7 cellular contexts compared by ENCODE assay signal in the genomic region with DNA sequence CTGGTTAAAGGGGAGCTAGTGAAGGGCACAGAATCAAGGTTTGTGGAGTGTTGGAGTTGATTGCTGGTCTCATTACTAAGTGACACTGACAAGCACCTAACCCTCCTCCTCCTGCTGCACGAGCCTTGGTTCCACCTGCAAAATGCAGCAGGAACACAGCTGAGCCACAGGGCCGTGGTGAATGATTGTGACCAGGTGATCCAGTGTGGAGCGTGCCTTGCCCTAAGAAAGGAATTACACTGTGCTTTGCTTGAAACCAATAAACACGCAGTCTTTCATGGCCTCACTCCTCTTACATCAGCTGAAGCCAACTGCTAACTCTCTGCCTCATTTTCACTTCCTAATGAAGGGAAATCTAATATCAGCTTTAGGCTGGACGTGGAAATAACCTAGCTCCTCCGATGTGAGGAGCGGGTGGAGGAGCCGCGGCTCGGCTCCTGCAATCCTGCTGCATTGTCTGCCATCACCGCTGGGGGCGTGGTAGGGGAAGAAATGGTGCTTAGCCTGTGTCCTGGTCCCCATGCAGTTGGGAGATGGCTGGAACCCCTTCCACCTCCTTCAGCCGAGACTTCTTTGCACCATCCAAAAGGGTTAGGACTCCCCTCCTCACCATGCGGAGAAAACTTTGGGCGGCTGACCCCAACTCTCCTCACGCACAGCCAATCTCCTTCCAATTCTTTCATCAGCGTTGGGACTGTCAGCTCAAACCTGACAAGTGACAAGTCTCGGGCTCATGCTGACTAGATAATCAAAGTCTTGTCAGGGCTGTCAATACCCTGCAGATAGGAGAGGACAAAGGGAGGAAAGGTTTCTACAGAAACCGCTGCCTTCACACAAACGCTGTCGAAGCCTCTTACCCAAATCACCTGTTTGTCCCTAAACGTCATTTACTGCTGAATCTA.
A peak's percentile ranks its signal among the peaks of the same experiment; 100 is the strongest.
DNase-seq lines count a peak whose midpoint lies in the region; ATAC-seq, FAIRE-seq and TF ChIP-seq lines count a peak whose summit lies in the region.

No MANE protein-coding gene starts in this region.

- peak; percentile 58 to 78 for TF ChIP-seq CTCF in brain (conservative IDR thresholded peaks at IDR 0.05)

- peaks cover 21% of the 10 kb centered on the region for H3K27me3 Mint-ChIP-seq in brain

- H3K36me3 Mint-ChIP-seq in brain, result no peaks in the 10 kb centered on the region

- H3K4me3 Mint-ChIP-seq in brain, result peak overlapping the region in 2 of 5 experiments; percentile 53 to 58

- DNase-seq in GM12892 (ENCODE audit: insufficient read length) (peak; percentile 29), NCI-H82 treated with DMSO at 0.1 percent for 48 hours (lab: John Stamatoyannopoulos, UW; ENCODE audit: unreplicated experiment) (peak; percentile 39), left kidney (ENCODE audit: low read depth, low spot score) (peak; percentile 69), superior temporal gyrus (ENCODE audit: extremely low spot score) (peak; percentile 55), NCI-H128 (lab: John Stamatoyannopoulos, UW; ENCODE audit: unreplicated experiment) (no peak)

- H3K27ac Mint-ChIP-seq in brain, result no peak overlapping the region

- TF ChIP-seq POLR2A in GM12892 (IDR thresholded peaks at IDR 0.05; ENCODE audit: low read depth, low read length) (no peak), GM18505 (IDR thresholded peaks at IDR 0.05; ENCODE audit: borderline replicate concordance, extremely low read depth, insufficient read depth, insufficient read length) (no peak)

- peaks cover 0 to 2% (median 0%) of the 10 kb centered on the region in 5 experiments for H3K9me3 Mint-ChIP-seq in brain

- no peak for ATAC-seq in GM18505 (IDR thresholded peaks at IDR 0.05; ENCODE audit: unreplicated experiment)

- FAIRE-seq in GM12892 (lab: Jason Lieb, UNC), result no peak

- H3K4me1 Mint-ChIP-seq in brain, result peaks cover 33% of the 10 kb centered on the region
